ENCODE assay signal across 1 cellular context in the genomic region with DNA sequence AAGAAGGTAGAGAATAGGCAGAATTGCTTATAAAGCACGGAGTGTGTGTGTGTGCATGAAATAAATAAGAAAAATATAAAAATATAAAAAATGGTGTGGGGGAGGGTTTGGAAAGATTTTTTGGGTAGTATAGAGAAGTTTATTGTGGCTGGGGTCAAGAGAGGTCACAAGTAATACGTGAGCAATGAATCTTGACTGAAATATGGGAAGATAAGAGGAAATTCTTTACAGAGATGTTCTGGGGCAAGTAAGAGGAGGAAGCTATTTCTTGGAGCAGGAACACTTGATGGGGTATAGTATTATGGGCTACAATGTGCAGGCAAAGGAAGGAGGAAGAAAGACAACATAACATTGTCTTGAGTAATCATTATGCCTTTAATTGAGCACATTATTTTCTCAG.
A peak's percentile ranks its signal among the peaks of the same experiment; 100 is the strongest.
TF ChIP-seq lines count a peak whose summit lies in the region.

No MANE protein-coding gene starts in this region.

TF ChIP-seq in K562, 482 proteins besides CTCF, POLR2A, EP300 and RAD21 (continued from another document):
- TF ChIP-seq CBX8 (IDR thresholded peaks at IDR 0.05; ENCODE audit: borderline replicate concordance, extremely low read depth, low read depth, low read length, poor library complexity, severe bottlenecking) (no peak), NR2C1 (IDR thresholded peaks at IDR 0.05) (peak; percentile 26; the same call in 1 of the 2 replicates), NR2C1 (tag; IDR thresholded peaks at IDR 0.05) (no peak), ARID1B (IDR thresholded peaks at IDR 0.05) (0 out of 2 replicates have a peak, but pooled peaks have one; percentile 12), KLF6 (CRISPR knock-in tag; IDR thresholded peaks at IDR 0.05; ENCODE audit: borderline replicate concordance) (no peak), NCOR1 (IDR thresholded peaks at IDR 0.05) (0 out of 2 replicates have a peak, but pooled peaks have one; percentile 18), ZNF253 (CRISPR knock-in tag; conservative IDR thresholded peaks at IDR 0.05) (no peak), TSC22D4 (tag; IDR thresholded peaks at IDR 0.05) (no peak), PURB (CRISPR knock-in tag; IDR thresholded peaks at IDR 0.05; ENCODE audit: low read depth) (no peak), ETV6 (IDR thresholded peaks at IDR 0.05; ENCODE audit: borderline replicate concordance in 1 of 2, low read depth in 2 of 2, low read length in 1 of 2) (no peak), ETV6 (CRISPR knock-in tag; IDR thresholded peaks at IDR 0.05; ENCODE audit: borderline replicate concordance) (no peak)
- TF ChIP-seq, protein P1, sequence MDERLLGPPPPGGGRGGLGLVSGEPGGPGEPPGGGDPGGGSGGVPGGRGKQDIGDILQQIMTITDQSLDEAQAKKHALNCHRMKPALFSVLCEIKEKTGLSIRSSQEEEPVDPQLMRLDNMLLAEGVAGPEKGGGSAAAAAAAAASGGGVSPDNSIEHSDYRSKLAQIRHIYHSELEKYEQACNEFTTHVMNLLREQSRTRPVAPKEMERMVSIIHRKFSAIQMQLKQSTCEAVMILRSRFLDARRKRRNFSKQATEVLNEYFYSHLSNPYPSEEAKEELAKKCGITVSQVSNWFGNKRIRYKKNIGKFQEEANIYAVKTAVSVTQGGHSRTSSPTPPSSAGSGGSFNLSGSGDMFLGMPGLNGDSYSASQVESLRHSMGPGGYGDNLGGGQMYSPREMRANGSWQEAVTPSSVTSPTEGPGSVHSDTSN (CRISPR knock-in tag; IDR thresholded peaks at IDR 0.05; ENCODE audit: low read depth) = no peak
- TF ChIP-seq, protein P1 (tag; conservative IDR thresholded peaks at IDR 0.05; ENCODE audit: low read depth) = peak; percentile 70
- TF ChIP-seq, protein P2, sequence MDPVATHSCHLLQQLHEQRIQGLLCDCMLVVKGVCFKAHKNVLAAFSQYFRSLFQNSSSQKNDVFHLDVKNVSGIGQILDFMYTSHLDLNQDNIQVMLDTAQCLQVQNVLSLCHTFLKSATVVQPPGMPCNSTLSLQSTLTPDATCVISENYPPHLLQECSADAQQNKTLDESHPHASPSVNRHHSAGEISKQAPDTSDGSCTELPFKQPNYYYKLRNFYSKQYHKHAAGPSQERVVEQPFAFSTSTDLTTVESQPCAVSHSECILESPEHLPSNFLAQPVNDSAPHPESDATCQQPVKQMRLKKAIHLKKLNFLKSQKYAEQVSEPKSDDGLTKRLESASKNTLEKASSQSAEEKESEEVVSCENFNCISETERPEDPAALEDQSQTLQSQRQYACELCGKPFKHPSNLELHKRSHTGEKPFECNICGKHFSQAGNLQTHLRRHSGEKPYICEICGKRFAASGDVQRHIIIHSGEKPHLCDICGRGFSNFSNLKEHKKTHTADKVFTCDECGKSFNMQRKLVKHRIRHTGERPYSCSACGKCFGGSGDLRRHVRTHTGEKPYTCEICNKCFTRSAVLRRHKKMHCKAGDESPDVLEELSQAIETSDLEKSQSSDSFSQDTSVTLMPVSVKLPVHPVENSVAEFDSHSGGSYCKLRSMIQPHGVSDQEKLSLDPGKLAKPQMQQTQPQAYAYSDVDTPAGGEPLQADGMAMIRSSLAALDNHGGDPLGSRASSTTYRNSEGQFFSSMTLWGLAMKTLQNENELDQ (CRISPR knock-in tag; IDR thresholded peaks at IDR 0.05; ENCODE audit: borderline replicate concordance) = no peak
